In genomic region chr11:111937461-111937769, GRCh38 we compare ENCODE assay signal across 10 cellular contexts. TPM values are rescaled to one million over a fixed set of nuclear protein-coding genes. Genes with fewer than 3 reads are reported as not detected.
DNase-seq lines count a peak whose midpoint lies in the region; ATAC-seq and TF ChIP-seq lines count a peak whose summit lies in the region.
"Had no signal": no experiment of that assay in that cellular context is flagged by ENCODE, and none has a peak within 500 bp of the region (broad histone marks: within the 10 kb centered on the region; RNA-seq: fewer than 3 reads in every experiment).

No MANE protein-coding gene starts in this region.

- POLR2A ChIA-PET in AG04450 (lab: Yijun Ruan, JAX), result interaction anchor here (0.9 to 1.7 kb wide), 2 partner anchors 66 to 243 kb away, joined by 3 to 9 read pairs; partner anchors contain the start of gene ALG9
- POLR2A ChIA-PET in naive thymus-derived CD4-positive, alpha-beta T cell (lab: Charles Lee), result interaction anchor here (1.1 to 1.3 kb wide), 2 partner anchors 10 to 45 kb away, joined by 3 to 6 read pairs; no protein-coding TSS in a partner anchor

- H3K4me3 ChIP-seq in AG04450 (ENCODE audit: low read depth, low read length), result peak overlapping the region; percentile 70
- peak overlapping the region; percentile 58 for H3K4me3 ChIP-seq in LNCaP clone FGC (ENCODE audit: low read depth, low read length)
- peak overlapping the region; percentile 74 for H3K4me3 ChIP-seq in naive thymus-derived CD4-positive, alpha-beta T cell (ENCODE audit: low read length)

- no peaks in the 10 kb centered on the region for H3K9me3 Mint-ChIP-seq in dendritic cell treated with granulocyte-macrophage colony-stimulating factor and Interleukin-4, amounts not matched to agents 40 ng/mL and 50 ng/mL, for 4 days
- no peaks in the 10 kb centered on the region for H3K9me3 Mint-ChIP-seq in naive thymus-derived CD4-positive, alpha-beta T cell

- DNase-seq in AG04450 (ENCODE audit: low read depth, low spot score), result no peak
- no peak for DNase-seq in LNCaP clone FGC (ENCODE audit: low read depth)
- no peak for DNase-seq in naive thymus-derived CD4-positive, alpha-beta T cell
- DNase-seq in germinal center (ENCODE audit: low spot score), result no peak
- no peak for DNase-seq in posterior cingulate gyrus

- H3K4me1 ChIP-seq in naive thymus-derived CD4-positive, alpha-beta T cell (ENCODE audit: control insufficient read depth in 2 of 2, insufficient read depth in 2 of 2, low read length in 2 of 2), result peaks cover 4 to 29% of the 10 kb centered on the region in 2 donors

- H3K27ac ChIP-seq in AG04450 (ENCODE audit: low read depth, low read length), result no peak overlapping the region
- peak overlapping the region; percentile 51 for H3K27ac ChIP-seq in naive thymus-derived CD4-positive, alpha-beta T cell (ENCODE audit: low read depth, low read length)

- H3K27me3 Mint-ChIP-seq in dendritic cell treated with granulocyte-macrophage colony-stimulating factor and Interleukin-4, amounts not matched to agents 40 ng/mL and 50 ng/mL, for 4 days, result peaks cover 9% of the 10 kb centered on the region
- H3K27me3 Mint-ChIP-seq in naive thymus-derived CD4-positive, alpha-beta T cell, result no peaks in the 10 kb centered on the region

- no peak for ATAC-seq in naive thymus-derived CD4-positive, alpha-beta T cell
- ATAC-seq in GM21423 (IDR thresholded peaks at IDR 0.05; ENCODE audit: unreplicated experiment) (no peak), GM18907 (IDR thresholded peaks at IDR 0.05; ENCODE audit: unreplicated experiment) (no peak)

- peak overlapping the region; percentile 58 for H3K27ac Mint-ChIP-seq in dendritic cell treated with granulocyte-macrophage colony-stimulating factor and Interleukin-4, amounts not matched to agents 40 ng/mL and 50 ng/mL, for 4 days
- peak overlapping the region; percentile 67 to 96 (median 80) for H3K27ac Mint-ChIP-seq in naive thymus-derived CD4-positive, alpha-beta T cell

- CTCF ChIA-PET in AG04450 (lab: Charles Lee), result interaction anchor here (0.5 to 7.4 kb wide), 2 partner anchors 9 to 60 kb away, joined by 4 to 52 read pairs; no protein-coding TSS in a partner anchor
- CTCF ChIA-PET in naive thymus-derived CD4-positive, alpha-beta T cell (lab: Charles Lee), result interaction anchor here (1.6 to 8.7 kb wide), 2 partner anchors 11 to 45 kb away, joined by 4 to 114 read pairs; no protein-coding TSS in a partner anchor

- no peaks in the 10 kb centered on the region for H3K27me3 ChIP-seq in AG04450 (ENCODE audit: control insufficient read depth, insufficient read depth, low read length)
- H3K27me3 ChIP-seq in naive thymus-derived CD4-positive, alpha-beta T cell (ENCODE audit: control insufficient read depth in 2 of 2, insufficient read depth in 2 of 2, low read length in 2 of 2), result no peaks in the 10 kb centered on the region

- no peaks in the 10 kb centered on the region for H3K9me3 ChIP-seq in AG04450 (ENCODE audit: control insufficient read depth, insufficient read depth, low read length)
- no peaks in the 10 kb centered on the region for H3K9me3 ChIP-seq in naive thymus-derived CD4-positive, alpha-beta T cell (ENCODE audit: control insufficient read depth in 2 of 3, low read length in 3 of 3)

- peak overlapping the region; percentile 81 for H3K4me3 Mint-ChIP-seq in dendritic cell treated with granulocyte-macrophage colony-stimulating factor and Interleukin-4, amounts not matched to agents 40 ng/mL and 50 ng/mL, for 4 days
- H3K4me3 Mint-ChIP-seq in naive thymus-derived CD4-positive, alpha-beta T cell, result peak overlapping the region; percentile 59 to 95 (median 78)

- no peak for TF ChIP-seq CTCF in AG04450 (IDR thresholded peaks at IDR 0.05; ENCODE audit: low read depth, low read length)
- TF ChIP-seq CTCF in LNCaP clone FGC (IDR thresholded peaks at IDR 0.05; ENCODE audit: control insufficient read depth, extremely low read depth, insufficient read depth), result no peak

- no peaks in the 10 kb centered on the region for H3K36me3 Mint-ChIP-seq in dendritic cell treated with granulocyte-macrophage colony-stimulating factor and Interleukin-4, amounts not matched to agents 40 ng/mL and 50 ng/mL, for 4 days (ENCODE audit: low read depth)
- no peaks in the 10 kb centered on the region for H3K36me3 Mint-ChIP-seq in naive thymus-derived CD4-positive, alpha-beta T cell

- no peaks in the 10 kb centered on the region for H3K36me3 ChIP-seq in naive thymus-derived CD4-positive, alpha-beta T cell (ENCODE audit: control insufficient read depth in 2 of 3, insufficient read depth in 3 of 3, low read length in 3 of 3)

- H3K4me1 Mint-ChIP-seq in dendritic cell treated with granulocyte-macrophage colony-stimulating factor and Interleukin-4, amounts not matched to agents 40 ng/mL and 50 ng/mL, for 4 days (ENCODE audit: low read depth), result peaks cover 40% of the 10 kb centered on the region
- H3K4me1 Mint-ChIP-seq in naive thymus-derived CD4-positive, alpha-beta T cell, result peaks cover 16 to 49% (median 34%) of the 10 kb centered on the region in 7 donors

- intact Hi-C loops in dendritic cell treated with granulocyte-macrophage colony-stimulating factor and Interleukin-4, amounts not matched to agents 40 ng/mL and 50 ng/mL, for 4 days (cut with micrococcal nuclease), result no loop called here
- intact Hi-C loops in naive thymus-derived CD4-positive, alpha-beta T cell (cut with micrococcal nuclease), result loop anchor here (1.0 to 10.0 kb wide), 5 partner anchors 10 to 1503 kb away; partner anchors contain the start of genes DLAT (in 1 of the 2), PPP2R1B (in 1 of the 2) and PTS (in 1 of the 2)
- intact Hi-C loops in posterior cingulate gyrus (cut with DNase I), result loop anchor here (5.0 kb wide), 1 partner anchor 150 kb away; the partner anchor contains the start of genes SDHD and TIMM8B

RNA-seq across cellular contexts. Expression of gene DIXDC1, which starts 0.3 kb away (rescaled TPM):
- 10.5 and 11.5 TPM in 2 replicates for polyA plus RNA-seq in AG04450 (2011; rRNA removed)
- polyA minus RNA-seq in AG04450 (2011; rRNA and poly(A)+ RNA removed), result 15.9 and 18.9 TPM in 2 replicates
- 10 to 100 TPM in 1 of 5 experiments, 1 to 10 TPM in 2, under 1 TPM in 2; 0.50 to 10.4 (median 1.3) TPM for total RNA-seq in naive thymus-derived CD4-positive, alpha-beta T cell
- 1 to 10 TPM in 1 of 2 donors, under 1 TPM in 1; 0.76 to 2.0 TPM for polyA plus RNA-seq in naive thymus-derived CD4-positive, alpha-beta T cell

RNA-seq across cellular contexts. Expression of gene C11orf52, which starts 18.7 kb away (rescaled TPM):
- polyA plus RNA-seq in AG04450 (2011; rRNA removed), result 0.38 and 0.61 TPM in 2 replicates
- 0.32 and 0.35 TPM in 2 replicates for polyA minus RNA-seq in AG04450 (2011; rRNA and poly(A)+ RNA removed)
- not detected for total RNA-seq in naive thymus-derived CD4-positive, alpha-beta T cell
- under 1 TPM in 1 of 2 donors, not detected in 1; 0.26 TPM for polyA plus RNA-seq in naive thymus-derived CD4-positive, alpha-beta T cell
- total RNA-seq: lung microvascular endothelial cell, RPMI7951 had no signal

RNA-seq across cellular contexts. Expression of gene HSPB2, which starts 24.9 kb away (rescaled TPM):
- 0.41 and 0.79 TPM in 2 replicates for polyA plus RNA-seq in AG04450 (2011; rRNA removed)
- not detected in 2 replicates for polyA minus RNA-seq in AG04450 (2011; rRNA and poly(A)+ RNA removed)
- total RNA-seq in naive thymus-derived CD4-positive, alpha-beta T cell, result not detected
- polyA plus RNA-seq in naive thymus-derived CD4-positive, alpha-beta T cell, result not detected
- total RNA-seq: lung microvascular endothelial cell, RPMI7951 had no signal

RNA-seq across cellular contexts. Expression of gene CRYAB, which starts 25.8 kb away (rescaled TPM):
- polyA plus RNA-seq in AG04450 (2011; rRNA removed), result 6.1 and 6.3 TPM in 2 replicates
- polyA minus RNA-seq in AG04450 (2011; rRNA and poly(A)+ RNA removed), result 3.0 and 3.7 TPM in 2 replicates
- not detected for total RNA-seq in naive thymus-derived CD4-positive, alpha-beta T cell
- polyA plus RNA-seq in naive thymus-derived CD4-positive, alpha-beta T cell, result not detected
- total RNA-seq: RPMI7951 had no signal

RNA-seq across cellular contexts. Expression of gene CFAP68, which starts 58.1 kb away (rescaled TPM):
- 40.3 and 45.1 TPM in 2 replicates for polyA plus RNA-seq in AG04450 (2011; rRNA removed)
- polyA minus RNA-seq in AG04450 (2011; rRNA and poly(A)+ RNA removed), result 5.5 and 9.1 TPM in 2 replicates
- total RNA-seq in naive thymus-derived CD4-positive, alpha-beta T cell, result 10 to 100 TPM; 13.7 to 24.9 (median 18.3) TPM
- 10 to 100 TPM; 34.5 to 39.4 TPM for polyA plus RNA-seq in naive thymus-derived CD4-positive, alpha-beta T cell
